Comparison of ENCODE assay signal across 8 cellular contexts in the genomic region with DNA sequence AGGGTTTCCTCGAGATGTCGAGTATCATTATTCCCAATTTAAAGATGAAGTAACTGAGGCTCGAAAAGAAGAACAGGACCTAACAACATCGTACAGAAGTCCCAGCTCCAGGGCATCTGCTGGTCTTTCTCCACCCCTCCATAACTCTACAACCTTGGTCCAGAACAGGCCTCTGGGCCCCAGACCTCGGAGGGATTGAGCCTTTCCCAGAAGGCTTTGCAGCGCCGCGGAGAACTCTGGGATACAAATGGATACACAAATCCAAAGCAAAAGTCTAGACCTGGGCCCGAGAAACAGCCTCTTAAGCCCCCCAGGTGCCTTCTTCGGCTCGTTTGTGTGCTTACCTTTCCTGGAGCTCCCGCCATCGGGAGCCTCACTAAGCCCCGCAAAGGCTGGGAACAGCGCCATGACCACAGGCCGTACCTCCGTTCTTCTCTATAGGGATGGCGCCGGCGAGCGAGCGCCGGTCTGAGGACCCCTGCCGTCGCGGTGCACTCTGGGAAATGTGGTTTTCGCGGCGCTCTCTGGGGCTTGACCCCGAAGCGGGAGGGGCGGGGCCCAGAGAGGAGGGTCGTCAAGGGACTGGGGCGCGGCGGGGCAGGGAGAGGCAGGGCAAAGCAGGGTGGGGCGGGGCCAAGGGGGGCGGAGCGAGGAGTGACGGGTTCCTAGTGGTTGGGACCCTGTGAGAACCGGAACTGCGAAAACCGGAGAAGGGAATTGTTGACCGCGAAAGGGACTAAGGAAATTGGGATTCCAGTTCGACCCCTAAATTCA. TPM values are rescaled to one million over a fixed set of nuclear protein-coding genes. Genes with fewer than 3 reads are reported as not detected.
DNase-seq lines count a peak whose midpoint lies in the region; ATAC-seq, FAIRE-seq and TF ChIP-seq lines count a peak whose summit lies in the region.

A gene with protein sequence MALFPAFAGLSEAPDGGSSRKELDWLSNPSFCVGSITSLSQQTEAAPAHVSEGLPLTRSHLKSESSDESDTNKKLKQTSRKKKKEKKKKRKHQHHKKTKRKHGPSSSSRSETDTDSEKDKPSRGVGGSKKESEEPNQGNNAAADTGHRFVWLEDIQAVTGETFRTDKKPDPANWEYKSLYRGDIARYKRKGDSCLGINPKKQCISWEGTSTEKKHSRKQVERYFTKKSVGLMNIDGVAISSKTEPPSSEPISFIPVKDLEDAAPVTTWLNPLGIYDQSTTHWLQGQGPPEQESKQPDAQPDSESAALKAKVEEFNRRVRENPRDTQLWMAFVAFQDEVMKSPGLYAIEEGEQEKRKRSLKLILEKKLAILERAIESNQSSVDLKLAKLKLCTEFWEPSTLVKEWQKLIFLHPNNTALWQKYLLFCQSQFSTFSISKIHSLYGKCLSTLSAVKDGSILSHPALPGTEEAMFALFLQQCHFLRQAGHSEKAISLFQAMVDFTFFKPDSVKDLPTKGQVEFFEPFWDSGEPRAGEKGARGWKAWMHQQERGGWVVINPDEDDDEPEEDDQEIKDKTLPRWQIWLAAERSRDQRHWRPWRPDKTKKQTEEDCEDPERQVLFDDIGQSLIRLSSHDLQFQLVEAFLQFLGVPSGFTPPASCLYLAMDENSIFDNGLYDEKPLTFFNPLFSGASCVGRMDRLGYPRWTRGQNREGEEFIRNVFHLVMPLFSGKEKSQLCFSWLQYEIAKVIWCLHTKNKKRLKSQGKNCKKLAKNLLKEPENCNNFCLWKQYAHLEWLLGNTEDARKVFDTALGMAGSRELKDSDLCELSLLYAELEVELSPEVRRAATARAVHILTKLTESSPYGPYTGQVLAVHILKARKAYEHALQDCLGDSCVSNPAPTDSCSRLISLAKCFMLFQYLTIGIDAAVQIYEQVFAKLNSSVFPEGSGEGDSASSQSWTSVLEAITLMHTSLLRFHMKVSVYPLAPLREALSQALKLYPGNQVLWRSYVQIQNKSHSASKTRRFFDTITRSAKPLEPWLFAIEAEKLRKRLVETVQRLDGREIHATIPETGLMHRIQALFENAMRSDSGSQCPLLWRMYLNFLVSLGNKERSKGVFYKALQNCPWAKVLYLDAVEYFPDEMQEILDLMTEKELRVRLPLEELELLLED (minus strand): TSS at position 445 of the 774 bp plus-strand sequence. CDS start 37 bp downstream, at position 408.

- peaks cover 3% of the 10 kb centered on the region for H3K4me1 ChIP-seq in fibroblast of lung (ENCODE audit: control insufficient read depth, extremely low read depth, insufficient read depth, low read length)
- H3K4me1 ChIP-seq in naive thymus-derived CD4-positive, alpha-beta T cell (ENCODE audit: control insufficient read depth in 2 of 2, insufficient read depth in 2 of 2, low read length in 2 of 2): peaks cover 0 to 9% of the 10 kb centered on the region in 2 donors

- POLR2A ChIA-PET in RWPE1 (lab: Yijun Ruan, JAX; ENCODE audit: low non-redundant PET): no interaction called here
- POLR2A ChIA-PET in naive thymus-derived CD4-positive, alpha-beta T cell (lab: Charles Lee): interaction anchor here (1.0 to 3.6 kb wide), 5 partner anchors 19 to 1506 kb away, joined by 3 to 41 read pairs (median 3); a partner anchor contains a TSS

- FAIRE-seq in H54 (lab: Jason Lieb, UNC): peak; percentile 88

- intact Hi-C loops in naive thymus-derived CD4-positive, alpha-beta T cell (cut with micrococcal nuclease): loop anchor here (1.0 to 5.0 kb wide), 12 partner anchors 52 to 1791 kb away; a partner anchor contains a TSS

- H3K36me3 ChIP-seq in fibroblast of lung (ENCODE audit: control insufficient read depth, insufficient read depth, low read length): no peaks in the 10 kb centered on the region
- H3K36me3 ChIP-seq in naive thymus-derived CD4-positive, alpha-beta T cell (ENCODE audit: control insufficient read depth in 2 of 3, insufficient read depth in 3 of 3, low read length in 3 of 3): no peaks in the 10 kb centered on the region

- H3K27ac ChIP-seq in RWPE1 (peak within 1 kb of the TSS; percentile 81), fibroblast of lung (ENCODE audit: insufficient read depth, low read length) (peak within 1 kb of the TSS; percentile 77)
- H3K27ac ChIP-seq in naive thymus-derived CD4-positive, alpha-beta T cell (ENCODE audit: low read depth, low read length): peak within 1 kb of the TSS; percentile 72

- peak within 1 kb of the TSS; percentile 86 to 97 (median 92) for H3K27ac Mint-ChIP-seq in naive thymus-derived CD4-positive, alpha-beta T cell
- H3K27ac Mint-ChIP-seq in stimulated activated memory B cell treated with anti-CD40 and anti-IgM and Interleukin-4, amounts not matched to agents 10 μg/mL and 1 μg/mL and 100 μg/mL, for 72 hours: peak within 1 kb of the TSS; percentile 96

- TF ChIP-seq CTCF in RWPE1 (conservative IDR thresholded peaks at IDR 0.05; ENCODE audit: low read depth) (no peak), fibroblast of lung (conservative IDR thresholded peaks at IDR 0.05 in 1 of 2, IDR thresholded peaks at IDR 0.05 in 1 of 2; ENCODE audit: low read depth in 1 of 2, low read length in 2 of 2) (no peak)

- no peaks in the 10 kb centered on the region for H3K9me3 Mint-ChIP-seq in naive thymus-derived CD4-positive, alpha-beta T cell
- no peaks in the 10 kb centered on the region for H3K9me3 Mint-ChIP-seq in stimulated activated memory B cell treated with anti-CD40 and anti-IgM and Interleukin-4, amounts not matched to agents 10 μg/mL and 1 μg/mL and 100 μg/mL, for 72 hours

- peaks cover 7 to 24% (median 9%) of the 10 kb centered on the region in 5 donors for H3K27me3 Mint-ChIP-seq in naive thymus-derived CD4-positive, alpha-beta T cell
- H3K27me3 Mint-ChIP-seq in stimulated activated memory B cell treated with anti-CD40 and anti-IgM and Interleukin-4, amounts not matched to agents 10 μg/mL and 1 μg/mL and 100 μg/mL, for 72 hours: peaks cover 17% of the 10 kb centered on the region

- H3K36me3 Mint-ChIP-seq in naive thymus-derived CD4-positive, alpha-beta T cell: peaks cover 0 to 7% (median 0%) of the 10 kb centered on the region in 5 donors
- peaks cover 11% of the 10 kb centered on the region for H3K36me3 Mint-ChIP-seq in stimulated activated memory B cell treated with anti-CD40 and anti-IgM and Interleukin-4, amounts not matched to agents 10 μg/mL and 1 μg/mL and 100 μg/mL, for 72 hours

- DNase-seq in ELF-1 (ENCODE audit: low read depth, low spot score) (peak; percentile 97), H54 (ENCODE audit: insufficient read length, low spot score) (peak; percentile 93), LoVo (ENCODE audit: low spot score) (peak; percentile 96), RWPE1 (ENCODE audit: low spot score) (peak; percentile 94), fibroblast of lung (ENCODE audit: low read depth in 2 of 2) (peak; percentile 95 to 97)
- DNase-seq in activated T-helper 1 cell treated with anti-CD3 and anti-CD28 coated beads, Interleukin-2, amount 50 U/mL, for 16 hours (ENCODE audit: low read depth in 1 of 2, low spot score in 1 of 2): peak; percentile 91 to 94
- DNase-seq in naive thymus-derived CD4-positive, alpha-beta T cell: peak; percentile 74 to 95 (median 85)

- H3K79me2 ChIP-seq in fibroblast of lung (ENCODE audit: control insufficient read depth, insufficient read depth, low read length): peaks cover 18% of the 10 kb centered on the region

- no peaks in the 10 kb centered on the region for H3K9me3 ChIP-seq in fibroblast of lung (ENCODE audit: control insufficient read depth, insufficient read depth, low read depth, low read length)
- H3K9me3 ChIP-seq in naive thymus-derived CD4-positive, alpha-beta T cell (ENCODE audit: control insufficient read depth in 2 of 3, low read length in 3 of 3): no peaks in the 10 kb centered on the region

- H3K4me3 ChIP-seq in fibroblast of lung (replicated peaks in 1 of 4; ENCODE audit: control extremely low read depth in 1 of 4, insufficient read depth in 1 of 4, low read depth in 3 of 4, low read length in 4 of 4): peak within 1 kb of the TSS; percentile 74 to 93 (median 84)
- H3K4me3 ChIP-seq in naive thymus-derived CD4-positive, alpha-beta T cell (ENCODE audit: low read length): peak within 1 kb of the TSS; percentile 91

- peak within 1 kb of the TSS; percentile 95 for H2AFZ ChIP-seq in fibroblast of lung (ENCODE audit: low read length)

- H3K4me3 Mint-ChIP-seq in naive thymus-derived CD4-positive, alpha-beta T cell: peak within 1 kb of the TSS; percentile 90 to 95 (median 93)
- H3K4me3 Mint-ChIP-seq in stimulated activated memory B cell treated with anti-CD40 and anti-IgM and Interleukin-4, amounts not matched to agents 10 μg/mL and 1 μg/mL and 100 μg/mL, for 72 hours: peak within 1 kb of the TSS; percentile 91

- peak; percentile 99 for ATAC-seq in naive thymus-derived CD4-positive, alpha-beta T cell
- ATAC-seq in stimulated activated memory B cell treated with anti-CD40 and anti-IgM and Interleukin-4, amounts not matched to agents 10 μg/mL and 1 μg/mL and 100 μg/mL, for 72 hours: peak; percentile 99

- no peak for TF ChIP-seq POLR2A in H54 (IDR thresholded peaks at IDR 0.05; ENCODE audit: low read depth, low read length)

- no peaks in the 10 kb centered on the region for H4K20me1 ChIP-seq in fibroblast of lung (ENCODE audit: control insufficient read depth, extremely low read depth, insufficient read depth, low read length)

- peaks cover 14 to 44% (median 38%) of the 10 kb centered on the region in 7 donors for H3K4me1 Mint-ChIP-seq in naive thymus-derived CD4-positive, alpha-beta T cell
- peaks cover 20% of the 10 kb centered on the region for H3K4me1 Mint-ChIP-seq in stimulated activated memory B cell treated with anti-CD40 and anti-IgM and Interleukin-4, amounts not matched to agents 10 μg/mL and 1 μg/mL and 100 μg/mL, for 72 hours

- H3K9ac ChIP-seq in fibroblast of lung (ENCODE audit: insufficient read depth, low read length): peak within 1 kb of the TSS; percentile 77

- no peaks in the 10 kb centered on the region for H3K27me3 ChIP-seq in fibroblast of lung (ENCODE audit: control insufficient read depth, insufficient read depth, low read length)
- H3K27me3 ChIP-seq in naive thymus-derived CD4-positive, alpha-beta T cell (ENCODE audit: control insufficient read depth in 2 of 2, insufficient read depth in 2 of 2, low read length in 2 of 2): no peaks in the 10 kb centered on the region

- peak within 1 kb of the TSS; percentile 84 for H3K4me2 ChIP-seq in fibroblast of lung (ENCODE audit: extremely low read depth, insufficient read depth, low read length)

- CTCF ChIA-PET in RWPE1 (lab: Yijun Ruan, JAX): interaction anchor here (0.6 to 1.6 kb wide), 2 partner anchors 57 to 126 kb away, joined by 3 to 4 read pairs; no protein-coding TSS in a partner anchor
- CTCF ChIA-PET in naive thymus-derived CD4-positive, alpha-beta T cell (lab: Charles Lee): interaction anchor here (1.9 kb wide), 1 partner anchor 55 kb away, joined by 8 read pairs; no protein-coding TSS in a partner anchor

RNA-seq across cellular contexts. Expression of the gene that starts here (rescaled TPM):
- total RNA-seq in fibroblast of lung: 9.2 and 9.7 TPM in 2 replicates
- 6.3 and 7.0 TPM in 2 replicates for polyA plus RNA-seq in fibroblast of lung
- polyA plus RNA-seq in fibroblast of lung (2012): 7.6 and 8.7 TPM in 2 replicates
- polyA minus RNA-seq in fibroblast of lung (ENCODE audit: low replicate concordance): 9.4 and 11.1 TPM in 2 replicates
- 10 to 100 TPM; 23.6 to 30.2 (median 28.7) TPM for total RNA-seq in naive thymus-derived CD4-positive, alpha-beta T cell
- 1 to 10 TPM; 8.4 to 8.5 TPM for polyA plus RNA-seq in naive thymus-derived CD4-positive, alpha-beta T cell

Comparison
In these comparisons a context has a peak if more than half of its experiments do, and no peak if none do; other contexts are left out.
1. Peak in every context shown above with its lines: DNase-seq, ATAC-seq, H3K4me3 ChIP-seq and H3K27ac ChIP-seq.